In the genomic region with DNA sequence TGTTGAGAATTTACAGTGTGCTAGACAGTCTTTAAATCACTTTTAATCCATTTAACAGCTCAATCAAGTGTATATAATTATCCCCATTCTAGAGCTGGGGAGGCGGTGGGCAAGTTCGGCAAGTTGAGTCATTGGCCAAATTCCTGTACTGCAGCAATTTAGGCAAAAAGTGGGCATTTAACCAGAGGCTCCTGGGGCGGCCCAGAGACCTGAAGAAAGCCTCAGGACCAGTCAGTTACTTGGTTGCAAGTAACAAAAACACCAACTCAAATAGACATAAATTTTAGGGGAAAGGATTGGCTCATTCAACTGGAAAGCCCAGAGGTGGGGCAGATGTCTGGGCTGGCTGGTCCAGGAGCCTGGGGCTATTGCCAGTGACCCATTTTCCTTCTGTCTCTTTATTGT, we compare ENCODE assay signal across 8 cellular contexts.
DNase-seq lines count a peak whose midpoint lies in the region; ATAC-seq and TF ChIP-seq lines count a peak whose summit lies in the region.

No MANE protein-coding gene starts in this region.

- no peaks in the 10 kb centered on the region for H4K20me1 ChIP-seq in OCI-LY1 (ENCODE audit: insufficient read depth, low read length)

- H2AFZ ChIP-seq in OCI-LY1 (ENCODE audit: low read length): no peak overlapping the region

- H3K9me2 ChIP-seq in OCI-LY1 (ENCODE audit: low read depth, low read length): no peaks in the 10 kb centered on the region

- ATAC-seq in GM21737 (IDR thresholded peaks at IDR 0.05; ENCODE audit: unreplicated experiment) (no peak), HG03135 (IDR thresholded peaks at IDR 0.05; ENCODE audit: unreplicated experiment) (no peak)

- H3K9me3 Mint-ChIP-seq in CD4-positive, alpha-beta memory T cell: no peaks in the 10 kb centered on the region

- TF ChIP-seq CTCF in OCI-LY1 (IDR thresholded peaks at IDR 0.05; ENCODE audit: low read length) (no peak), retinal pigment epithelial cell (conservative IDR thresholded peaks at IDR 0.05; ENCODE audit: low read depth, low read length) (no peak)

- intact Hi-C loops in CD4-positive, alpha-beta memory T cell (cut with micrococcal nuclease): no loop called here

- DNase-seq in fibroblast of gingiva (ENCODE audit: low read depth): peak; percentile 47
- no peak for DNase-seq in retinal pigment epithelial cell (ENCODE audit: low read depth)
- DNase-seq in CD4-positive, alpha-beta memory T cell: no peak
- DNase-seq in activated CD8-positive, alpha-beta memory T cell treated with anti-CD3 and anti-CD28 coated beads, Interleukin-2, amount 50 U/mL, for 48 hours: no peak

- H3K79me2 ChIP-seq in OCI-LY1 (ENCODE audit: insufficient read depth, low read length): no peaks in the 10 kb centered on the region

- peaks cover 0 to under 1% of the 10 kb centered on the region in 2 donors for H3K36me3 Mint-ChIP-seq in CD4-positive, alpha-beta memory T cell

- no peak overlapping the region for H3K4me3 Mint-ChIP-seq in CD4-positive, alpha-beta memory T cell

- H3F3A ChIP-seq in OCI-LY1 (ENCODE audit: insufficient read depth, low read length): no peaks in the 10 kb centered on the region

- no peaks in the 10 kb centered on the region for H3K36me3 ChIP-seq in OCI-LY1 (ENCODE audit: insufficient read depth, low read length)
- H3K36me3 ChIP-seq in CD4-positive, alpha-beta memory T cell (ENCODE audit: insufficient read depth, low read length): no peaks in the 10 kb centered on the region

- peaks cover 62% of the 10 kb centered on the region for H3K4me1 ChIP-seq in OCI-LY1 (ENCODE audit: insufficient read depth, low read length, severe bottlenecking)
- peaks cover 17% of the 10 kb centered on the region for H3K4me1 ChIP-seq in CD4-positive, alpha-beta memory T cell (ENCODE audit: insufficient read depth, low read length)

- CTCF ChIA-PET in CD4-positive, alpha-beta memory T cell (lab: Charles Lee; ENCODE audit: partially characterized antibody): interaction anchor here (1.0 to 1.1 kb wide), 2 partner anchors 8 to 10 kb away, joined by 3 read pairs; no protein-coding TSS in a partner anchor

- no peak overlapping the region for H3K27ac Mint-ChIP-seq in CD4-positive, alpha-beta memory T cell

- H3K9me3 ChIP-seq in OCI-LY1 (ENCODE audit: low read length): no peaks in the 10 kb centered on the region
- H3K9me3 ChIP-seq in CD4-positive, alpha-beta memory T cell (ENCODE audit: control insufficient read depth in 1 of 2, low read length in 2 of 2): no peaks in the 10 kb centered on the region

- peak overlapping the region; percentile 75 for H3K9ac ChIP-seq in OCI-LY1 (ENCODE audit: low read length)

- H3K27me3 ChIP-seq in OCI-LY1 (ENCODE audit: insufficient read depth, low read length): no peaks in the 10 kb centered on the region
- H3K27me3 ChIP-seq in CD4-positive, alpha-beta memory T cell (ENCODE audit: insufficient read depth, low read length): no peaks in the 10 kb centered on the region

- H3K4me3 ChIP-seq in GM08714 (ENCODE audit: low read length) (peak overlapping the region; percentile 59), OCI-LY1 (ENCODE audit: low read depth, low read length, poor library complexity, severe bottlenecking) (peak overlapping the region; percentile 57), retinal pigment epithelial cell (ENCODE audit: low read length) (peak overlapping the region; percentile 44)
- no peak overlapping the region for H3K4me3 ChIP-seq in CD4-positive, alpha-beta memory T cell (ENCODE audit: low read length in 2 of 2)

- peaks cover 4 to 16% (median 8%) of the 10 kb centered on the region in 4 donors for H3K4me1 Mint-ChIP-seq in CD4-positive, alpha-beta memory T cell

- H3K4me2 ChIP-seq in OCI-LY1 (ENCODE audit: low read length): peak overlapping the region; percentile 77

- H3K27ac ChIP-seq in OCI-LY1 (ENCODE audit: low read depth, low read length, poor library complexity, severe bottlenecking): peak overlapping the region; percentile 92
- no peak overlapping the region for H3K27ac ChIP-seq in CD4-positive, alpha-beta memory T cell (ENCODE audit: low read depth, low read length)

- no peaks in the 10 kb centered on the region for H3K27me3 Mint-ChIP-seq in CD4-positive, alpha-beta memory T cell

- POLR2A ChIA-PET in CD4-positive, alpha-beta memory T cell (lab: Charles Lee; ENCODE audit: partially characterized antibody): no interaction called here

Comparison
In these comparisons a context has a peak if more than half of its experiments do, and no peak if none do; other contexts are left out.
1. H3K4me3 ChIP-seq: peak in GM08714 (single experiment), OCI-LY1 (single experiment) and retinal pigment epithelial cell (single experiment); none in CD4-positive, alpha-beta memory T cell (0 of 2).